1 cellular context compared by ENCODE assay signal in genomic region chr22:32534252-32535215, GRCh38.
TF ChIP-seq lines count a peak whose summit lies in the region.

No MANE protein-coding gene starts in this region.

TF ChIP-seq in HepG2, 621 proteins besides CTCF, POLR2A, EP300 and RAD21 (continued from another document and continues in another):
- TF ChIP-seq SAP130 (CRISPR knock-in tag; IDR thresholded peaks at IDR 0.05; ENCODE audit: low read depth) = peak; percentile 17; the same call in 1 of the 2 replicates
- no peak for TF ChIP-seq ZNF782 (CRISPR knock-in tag; IDR thresholded peaks at IDR 0.05; ENCODE audit: borderline replicate concordance)
- TF ChIP-seq TCF7L2 (IDR thresholded peaks at IDR 0.05; ENCODE audit: low read depth, low read length) = no peak
- no peak for TF ChIP-seq RFXAP (CRISPR knock-in tag; IDR thresholded peaks at IDR 0.05; ENCODE audit: borderline replicate concordance)
- no peak for TF ChIP-seq E2F1 (CRISPR knock-in tag; IDR thresholded peaks at IDR 0.05)
- no peak for TF ChIP-seq NR2F2 (IDR thresholded peaks at IDR 0.05; ENCODE audit: borderline replicate concordance, low read depth)
- TF ChIP-seq ONECUT2 (CRISPR knock-in tag; IDR thresholded peaks at IDR 0.05) = no peak
- TF ChIP-seq SMC3 (IDR thresholded peaks at IDR 0.05; ENCODE audit: low read length) = peak; percentile 8; the same call in 1 of the 2 replicates
- no peak for TF ChIP-seq PAWR (CRISPR knock-in tag; IDR thresholded peaks at IDR 0.05; ENCODE audit: borderline replicate concordance)
- no peak for TF ChIP-seq PBX3 (CRISPR knock-in tag; IDR thresholded peaks at IDR 0.05; ENCODE audit: borderline replicate concordance)
- peak; percentile 26; the same call in 1 of the 2 replicates for TF ChIP-seq ZBTB38 (CRISPR knock-in tag; IDR thresholded peaks at IDR 0.05)
- no peak for TF ChIP-seq ZNF136 (CRISPR knock-in tag; IDR thresholded peaks at IDR 0.05; ENCODE audit: low read depth)
- TF ChIP-seq ADNP (CRISPR knock-in tag; IDR thresholded peaks at IDR 0.05) = no peak
- peak; percentile 85 for TF ChIP-seq PATZ1 (CRISPR knock-in tag; IDR thresholded peaks at IDR 0.05)
- no peak for TF ChIP-seq KAT2B (IDR thresholded peaks at IDR 0.05; ENCODE audit: borderline replicate concordance, low read depth, low read length)
- TF ChIP-seq HNRNPK (IDR thresholded peaks at IDR 0.05; ENCODE audit: low read depth, low read length, poor library complexity, severe bottlenecking) = no peak
- TF ChIP-seq NR2F1 (CRISPR knock-in tag; IDR thresholded peaks at IDR 0.05) = peak in 1 of 2 experiments; percentile 44; a peak in 1 of 4 replicates
- no peak for TF ChIP-seq RFX3 (CRISPR knock-in tag; IDR thresholded peaks at IDR 0.05)
- no peak for TF ChIP-seq ZNF567 (CRISPR knock-in tag; IDR thresholded peaks at IDR 0.05; ENCODE audit: borderline replicate concordance)
- no peak for TF ChIP-seq RFX5 (IDR thresholded peaks at IDR 0.05; ENCODE audit: low read depth, low read length)
- TF ChIP-seq STAT5B (CRISPR knock-in tag; IDR thresholded peaks at IDR 0.05) = no peak
- peak; percentile 81 for TF ChIP-seq ZMYM3 (CRISPR knock-in tag; IDR thresholded peaks at IDR 0.05)
- no peak for TF ChIP-seq TCF7 (IDR thresholded peaks at IDR 0.05; ENCODE audit: low read depth)
- TF ChIP-seq LRRFIP1 (CRISPR knock-in tag; conservative IDR thresholded peaks at IDR 0.05) = no peak
- 0 out of 2 replicates have a peak, but pooled peaks have one; percentile 2 for TF ChIP-seq SKIL (CRISPR knock-in tag; IDR thresholded peaks at IDR 0.05; ENCODE audit: borderline replicate concordance)
- no peak; the same call in 1 of the 2 replicates for TF ChIP-seq TFE3 (CRISPR knock-in tag; IDR thresholded peaks at IDR 0.05)
- no peak for TF ChIP-seq ZNF484 (CRISPR knock-in tag; IDR thresholded peaks at IDR 0.05; ENCODE audit: borderline replicate concordance, low read depth)
- TF ChIP-seq ARNT2 (CRISPR knock-in tag; IDR thresholded peaks at IDR 0.05; ENCODE audit: low read depth) = no peak
- 0 out of 2 replicates have a peak, but pooled peaks have one; percentile 22 for TF ChIP-seq ARNTL (CRISPR knock-in tag; IDR thresholded peaks at IDR 0.05)
- TF ChIP-seq JUND (CRISPR knock-in tag; IDR thresholded peaks at IDR 0.05) = peak; percentile 24; the same call in 1 of the 2 replicates
- TF ChIP-seq AKNA (CRISPR knock-in tag; IDR thresholded peaks at IDR 0.05; ENCODE audit: borderline replicate concordance) = no peak
- TF ChIP-seq ZFP91 (CRISPR knock-in tag; IDR thresholded peaks at IDR 0.05; ENCODE audit: borderline replicate concordance) = peak; percentile 48; the same call in 1 of the 2 replicates
- TF ChIP-seq MIER3 (CRISPR knock-in tag; IDR thresholded peaks at IDR 0.05; ENCODE audit: borderline replicate concordance) = no peak
- no peak for TF ChIP-seq GATAD1 (CRISPR knock-in tag; IDR thresholded peaks at IDR 0.05)
- TF ChIP-seq KDM6A (CRISPR knock-in tag; IDR thresholded peaks at IDR 0.05; ENCODE audit: low read depth) = peak; percentile 57; the same call in 1 of the 2 replicates
- TF ChIP-seq ISX (CRISPR knock-in tag; conservative IDR thresholded peaks at IDR 0.05) = no peak
- TF ChIP-seq ZSCAN5A (CRISPR knock-in tag; IDR thresholded peaks at IDR 0.05; ENCODE audit: borderline replicate concordance) = no peak; the same call in 1 of the 2 replicates
- TF ChIP-seq HOXA7 (CRISPR knock-in tag; IDR thresholded peaks at IDR 0.05) = no peak
- TF ChIP-seq ZNF446 (CRISPR knock-in tag; IDR thresholded peaks at IDR 0.05) = no peak
- no peak for TF ChIP-seq ZNF556 (CRISPR knock-in tag; IDR thresholded peaks at IDR 0.05; ENCODE audit: borderline replicate concordance)
- no peak for TF ChIP-seq ZNF232 (CRISPR knock-in tag; IDR thresholded peaks at IDR 0.05; ENCODE audit: borderline replicate concordance)
